1 cellular context compared by ENCODE assay signal in genomic region chr7:29375641-29376562, GRCh38.
TF ChIP-seq lines count a peak whose summit lies in the region.

No MANE protein-coding gene starts in this region.

TF ChIP-seq in HepG2, 621 proteins besides CTCF, POLR2A, EP300 and RAD21 (continued from another document):
- no peak for TF ChIP-seq HMGXB4 (CRISPR knock-in tag; IDR thresholded peaks at IDR 0.05; ENCODE audit: borderline replicate concordance in 1 of 2, low read depth in 1 of 2)
- TF ChIP-seq MAFK (conservative IDR thresholded peaks at IDR 0.05 in 1 of 2, IDR thresholded peaks at IDR 0.05 in 1 of 2; ENCODE audit: low read length in 2 of 2): peak; percentile 77 to 81
- TF ChIP-seq FLYWCH1 (CRISPR knock-in tag; IDR thresholded peaks at IDR 0.05): no peak
- no peak for TF ChIP-seq ZFP1 (CRISPR knock-in tag; IDR thresholded peaks at IDR 0.05)
